9 cellular contexts compared by ENCODE assay signal in genomic region chr10:74058658-74059057, GRCh38.
DNase-seq lines count a peak whose midpoint lies in the region; ATAC-seq and TF ChIP-seq lines count a peak whose summit lies in the region.
"Had no signal": no experiment of that assay in that cellular context is flagged by ENCODE, and none has a peak within 500 bp of the region (broad histone marks: within the 10 kb centered on the region; RNA-seq: fewer than 3 reads in every experiment).

No MANE protein-coding gene starts in this region.

- ATAC-seq in HG02642 (IDR thresholded peaks at IDR 0.05; ENCODE audit: poor library complexity, unreplicated experiment), result no peak

- peaks cover 6% of the 10 kb centered on the region for H3K4me1 ChIP-seq in ovary (ENCODE audit: insufficient read depth)

- H3K36me3 ChIP-seq in ovary, result no peaks in the 10 kb centered on the region

- H3K4me3 Mint-ChIP-seq in progenitor cell of endocrine pancreas (ENCODE audit: low read depth), result no peak overlapping the region
- H3K4me3 Mint-ChIP-seq: dendritic cell treated with granulocyte-macrophage colony-stimulating factor and Interleukin-4, amounts not matched to agents 40 ng/mL and 50 ng/mL, for 4 days had no signal

- H3K27ac ChIP-seq in ovary, result no peak overlapping the region

- no peak for TF ChIP-seq CTCF in NB4 (IDR thresholded peaks at IDR 0.05; ENCODE audit: low read depth, low read length)
- peak; percentile 33 for TF ChIP-seq CTCF in progenitor cell of endocrine pancreas (IDR thresholded peaks at IDR 0.05; ENCODE audit: unreplicated experiment)
- no peak for TF ChIP-seq CTCF in ovary (IDR thresholded peaks at IDR 0.05)

- no peaks in the 10 kb centered on the region for H3K9me3 Mint-ChIP-seq in progenitor cell of endocrine pancreas (ENCODE audit: low read depth)
- H3K9me3 Mint-ChIP-seq: dendritic cell treated with granulocyte-macrophage colony-stimulating factor and Interleukin-4, amounts not matched to agents 40 ng/mL and 50 ng/mL, for 4 days had no signal

- WGBS in ovary, 3 donors, result 54 to 69% (median 67%) methylated on average over 7 of the region's 7 CpGs

- H3K27ac Mint-ChIP-seq in progenitor cell of endocrine pancreas, result peak overlapping the region; percentile 35
- H3K27ac Mint-ChIP-seq: dendritic cell treated with granulocyte-macrophage colony-stimulating factor and Interleukin-4, amounts not matched to agents 40 ng/mL and 50 ng/mL, for 4 days had no signal

- peaks cover 24% of the 10 kb centered on the region for H3K4me1 Mint-ChIP-seq in progenitor cell of endocrine pancreas (ENCODE audit: low read depth)

- H3K4me3 ChIP-seq in NB4 (ENCODE audit: low read depth, low read length) (no peak overlapping the region), ovary (no peak overlapping the region)

- TF ChIP-seq POLR2A in NB4 (IDR thresholded peaks at IDR 0.05; ENCODE audit: extremely low read depth, insufficient read length) (no peak), ovary (IDR thresholded peaks at IDR 0.05) (no peak)

- no peaks in the 10 kb centered on the region for H3K27me3 ChIP-seq in ovary

- intact Hi-C loops in ovary (cut with DNase I), result loop anchor here in 1 of 4 donors (10.0 kb wide), 1 partner anchor 54 kb away; no protein-coding TSS in a partner anchor

- peaks cover 10% of the 10 kb centered on the region for H3K36me3 Mint-ChIP-seq in progenitor cell of endocrine pancreas (ENCODE audit: insufficient read depth)

- no peaks in the 10 kb centered on the region for H3K9me3 ChIP-seq in ovary

- DNase-seq in activated CD4-positive, alpha-beta T cell treated with anti-CD3 and anti-CD28 coated beads for 48 hours, result peak; percentile 27
- DNase-seq in activated CD4-positive, alpha-beta T cell treated with anti-CD3 and anti-CD28 coated beads, Interleukin-2, amount 50 U/mL, for 1 hour, result no peak
- DNase-seq in NB4 (ENCODE audit: low read depth) (peak; percentile 48), cerebellum (ENCODE audit: low spot score) (peak; percentile 23), progenitor cell of endocrine pancreas (ENCODE audit: low spot score, unreplicated experiment) (no peak), ovary (no peak), CD1c-positive myeloid dendritic cell (ENCODE audit: extremely low spot score) (no peak)

- TF ChIP-seq EP300 in ovary (IDR thresholded peaks at IDR 0.05), result no peak

- no peaks in the 10 kb centered on the region for H3K27me3 Mint-ChIP-seq in progenitor cell of endocrine pancreas
- H3K27me3 Mint-ChIP-seq: dendritic cell treated with granulocyte-macrophage colony-stimulating factor and Interleukin-4, amounts not matched to agents 40 ng/mL and 50 ng/mL, for 4 days had no signal

Comparison
In these comparisons a context has a peak if more than half of its experiments do, and no peak if none do; other contexts are left out.
1. DNase-seq: peak in activated CD4-positive, alpha-beta T cell treated with anti-CD3 and anti-CD28 coated beads for 48 hours (single experiment), NB4 (single experiment) and cerebellum (single experiment); none in activated CD4-positive, alpha-beta T cell treated with anti-CD3 and anti-CD28 coated beads, Interleukin-2, amount 50 U/mL, for 1 hour (single experiment), progenitor cell of endocrine pancreas (single experiment), ovary (0 of 5) and CD1c-positive myeloid dendritic cell (single experiment).